Comparison of ENCODE assay signal across 9 cellular contexts in the genomic region with DNA sequence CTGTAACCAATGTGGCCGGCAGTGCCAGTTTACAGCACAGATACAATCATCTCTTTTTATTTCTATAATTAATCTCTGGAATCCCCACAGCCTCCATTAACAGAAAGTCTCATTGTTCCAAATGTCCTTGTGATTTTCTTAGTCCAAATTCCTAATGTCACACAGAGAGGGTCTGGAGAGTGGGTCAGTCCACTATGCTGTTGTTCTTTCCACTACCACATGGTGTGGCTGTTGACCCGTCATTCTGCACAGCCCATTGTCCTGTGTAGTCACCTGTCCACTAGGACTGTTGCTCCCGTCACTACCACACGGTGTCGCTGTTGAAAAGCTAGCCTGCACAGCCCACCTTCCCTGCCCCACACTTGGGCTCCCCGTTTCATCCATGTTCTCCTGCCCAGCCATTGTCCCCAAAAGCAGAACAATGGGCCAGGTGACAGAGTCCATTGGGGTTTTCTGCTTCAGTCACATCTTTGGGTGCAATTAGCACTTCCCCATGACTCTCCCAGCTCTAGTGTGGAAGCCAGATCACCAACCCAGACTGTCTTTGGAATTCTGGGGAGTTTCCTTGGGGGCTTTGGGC. TPM values are rescaled to one million over a fixed set of nuclear protein-coding genes. Genes with fewer than 3 reads are reported as not detected.
DNase-seq lines count a peak whose midpoint lies in the region; ATAC-seq and TF ChIP-seq lines count a peak whose summit lies in the region.
"Had no signal": no experiment of that assay in that cellular context is flagged by ENCODE, and none has a peak within 500 bp of the region (broad histone marks: within the 10 kb centered on the region; RNA-seq: fewer than 3 reads in every experiment).

No MANE protein-coding gene starts in this region.

- peaks cover 19 to 37% (median 24%) of the 10 kb centered on the region in 3 donors for H3K27me3 Mint-ChIP-seq in CD14-positive monocyte (ENCODE audit: low read depth in 3 of 3)
- peaks cover 10% of the 10 kb centered on the region for H3K27me3 Mint-ChIP-seq in activated CD4-positive, alpha-beta memory T cell treated with anti-CD3 and anti-CD28 coated beads, Interleukin-2, amount 10 ng/mL, durations not matched to agents 7 days and 5 days
- H3K27me3 Mint-ChIP-seq in stimulated activated memory B cell treated with anti-CD40 and anti-IgM and Interleukin-4, amounts not matched to agents 10 μg/mL and 1 μg/mL and 100 μg/mL, for 72 hours = peaks cover 35% of the 10 kb centered on the region
- H3K27me3 Mint-ChIP-seq in T-cell = peaks cover 16 to 23% of the 10 kb centered on the region in 2 donors

- CTCF ChIA-PET in HEK293 (lab: Yijun Ruan, JAX) (interaction anchor here (0.6 to 4.2 kb wide), 18 partner anchors 9 to 370 kb away, joined by 3 to 37 read pairs (median 4); no protein-coding TSS in a partner anchor), T-cell (lab: Charles Lee) (no interaction called here)
- CTCF ChIA-PET in activated CD4-positive, alpha-beta memory T cell treated with anti-CD3 and anti-CD28 coated beads, Interleukin-2, amount 10 ng/mL, durations not matched to agents 7 days and 5 days (lab: Charles Lee) = interaction anchor here (1.3 kb wide), 1 partner anchor 8 kb away, joined by 3 read pairs; no protein-coding TSS in a partner anchor

- DNase-seq in CD14-positive monocyte (ENCODE audit: low spot score) (no peak), islet precursor cell (peak; percentile 78), T-cell (no peak), T1000 (lab: John Stamatoyannopoulos, UW) (no peak)
- DNase-seq in activated CD4-positive, alpha-beta memory T cell treated with anti-CD3 and anti-CD28 coated beads, Interleukin-2, amount 10 ng/mL, durations not matched to agents 7 days and 5 days = peak; percentile 21

- no peaks in the 10 kb centered on the region for H3K4me1 ChIP-seq in HEK293 (ENCODE audit: control insufficient read depth, insufficient read depth, low read length)

- H3K9me3 Mint-ChIP-seq in CD14-positive monocyte (peaks cover 12 to 21% (median 17%) of the 10 kb centered on the region in 7 donors), T-cell (peaks cover 6 to 13% (median 7%) of the 10 kb centered on the region in 3 donors)
- peaks cover 9% of the 10 kb centered on the region for H3K9me3 Mint-ChIP-seq in activated CD4-positive, alpha-beta memory T cell treated with anti-CD3 and anti-CD28 coated beads, Interleukin-2, amount 10 ng/mL, durations not matched to agents 7 days and 5 days
- peaks cover 6% of the 10 kb centered on the region for H3K9me3 Mint-ChIP-seq in stimulated activated memory B cell treated with anti-CD40 and anti-IgM and Interleukin-4, amounts not matched to agents 10 μg/mL and 1 μg/mL and 100 μg/mL, for 72 hours

- H3K4me3 Mint-ChIP-seq in CD14-positive monocyte (no peak overlapping the region), T-cell (no peak overlapping the region)
- H3K4me3 Mint-ChIP-seq in activated CD4-positive, alpha-beta memory T cell treated with anti-CD3 and anti-CD28 coated beads, Interleukin-2, amount 10 ng/mL, durations not matched to agents 7 days and 5 days = no peak overlapping the region
- H3K4me3 Mint-ChIP-seq in stimulated activated memory B cell treated with anti-CD40 and anti-IgM and Interleukin-4, amounts not matched to agents 10 μg/mL and 1 μg/mL and 100 μg/mL, for 72 hours = no peak overlapping the region

- H3K4me3 ChIP-seq in HEK293 (ENCODE audit: low read depth, low read length) = no peak overlapping the region
- H3K4me3 ChIP-seq: lung had no signal

- H3K27ac ChIP-seq in HEK293 (ENCODE audit: extremely low read depth, low read depth, low read length) = no peak overlapping the region

- H3K27ac Mint-ChIP-seq in CD14-positive monocyte (peak overlapping the region in 1 of 7 donors; percentile 16), T-cell (no peak overlapping the region)
- H3K27ac Mint-ChIP-seq in activated CD4-positive, alpha-beta memory T cell treated with anti-CD3 and anti-CD28 coated beads, Interleukin-2, amount 10 ng/mL, durations not matched to agents 7 days and 5 days = no peak overlapping the region
- no peak overlapping the region for H3K27ac Mint-ChIP-seq in stimulated activated memory B cell treated with anti-CD40 and anti-IgM and Interleukin-4, amounts not matched to agents 10 μg/mL and 1 μg/mL and 100 μg/mL, for 72 hours

- H3K36me3 ChIP-seq in HEK293 (ENCODE audit: control insufficient read depth in 2 of 2, insufficient read depth in 1 of 2, low read length in 2 of 2) = no peaks in the 10 kb centered on the region

- peak; percentile 38 for TF ChIP-seq CTCF in CD14-positive monocyte (IDR thresholded peaks at IDR 0.05)
- 0 out of 2 replicates have a peak, but pooled peaks have one; percentile 24 for TF ChIP-seq CTCF in HEK293 (tag by site-specific recombination; IDR thresholded peaks at IDR 0.05)

- H3K36me3 Mint-ChIP-seq in CD14-positive monocyte (peaks cover 8 to 9% of the 10 kb centered on the region in 2 donors), T-cell (no peaks in the 10 kb centered on the region)
- no peaks in the 10 kb centered on the region for H3K36me3 Mint-ChIP-seq in activated CD4-positive, alpha-beta memory T cell treated with anti-CD3 and anti-CD28 coated beads, Interleukin-2, amount 10 ng/mL, durations not matched to agents 7 days and 5 days (ENCODE audit: low read depth)
- no peaks in the 10 kb centered on the region for H3K36me3 Mint-ChIP-seq in stimulated activated memory B cell treated with anti-CD40 and anti-IgM and Interleukin-4, amounts not matched to agents 10 μg/mL and 1 μg/mL and 100 μg/mL, for 72 hours

- POLR2A ChIA-PET in HEK293 (lab: Yijun Ruan, JAX) = interaction anchor here (0.9 kb wide), 1 partner anchor 32 kb away, joined by 3 read pairs; no protein-coding TSS in a partner anchor
- POLR2A ChIA-PET in activated CD4-positive, alpha-beta memory T cell treated with anti-CD3 and anti-CD28 coated beads, Interleukin-2, amount 10 ng/mL, durations not matched to agents 7 days and 5 days (lab: Charles Lee) = no interaction called here
- POLR2A ChIA-PET in T-cell (lab: Charles Lee) = no interaction called here

- no peaks in the 10 kb centered on the region for H3K9me3 ChIP-seq in HEK293 (ENCODE audit: control insufficient read depth, insufficient read depth, low read depth, low read length)

- intact Hi-C loops in CD14-positive monocyte (cut with micrococcal nuclease) = no loop called here

- H3K4me1 Mint-ChIP-seq in CD14-positive monocyte = no peaks in the 10 kb centered on the region
- no peaks in the 10 kb centered on the region for H3K4me1 Mint-ChIP-seq in activated CD4-positive, alpha-beta memory T cell treated with anti-CD3 and anti-CD28 coated beads, Interleukin-2, amount 10 ng/mL, durations not matched to agents 7 days and 5 days
- H3K4me1 Mint-ChIP-seq in stimulated activated memory B cell treated with anti-CD40 and anti-IgM and Interleukin-4, amounts not matched to agents 10 μg/mL and 1 μg/mL and 100 μg/mL, for 72 hours = no peaks in the 10 kb centered on the region
- H3K4me1 Mint-ChIP-seq in T-cell = no peaks in the 10 kb centered on the region

- ATAC-seq in GM21381 (IDR thresholded peaks at IDR 0.05; ENCODE audit: unreplicated experiment) (no peak), T-cell (replicated peaks in 1 of 4) (no peak)
- no peak for ATAC-seq in stimulated activated memory B cell treated with anti-CD40 and anti-IgM and Interleukin-4, amounts not matched to agents 10 μg/mL and 1 μg/mL and 100 μg/mL, for 72 hours

TF ChIP-seq in HEK293, 187 proteins besides CTCF, POLR2A, EP300 and RAD21:
- TF ChIP-seq ZNF48 (tag by site-specific recombination; IDR thresholded peaks at IDR 0.05) = no peak
- TF ChIP-seq ZNF2 (tag by site-specific recombination; IDR thresholded peaks at IDR 0.05) = peak; percentile 100
- TF ChIP-seq ZNF654 (tag by site-specific recombination; IDR thresholded peaks at IDR 0.05; ENCODE audit: low read depth) = peak; percentile 80
- TF ChIP-seq ZBTB48 (tag by site-specific recombination; IDR thresholded peaks at IDR 0.05) = no peak
- TF ChIP-seq, protein P1, sequence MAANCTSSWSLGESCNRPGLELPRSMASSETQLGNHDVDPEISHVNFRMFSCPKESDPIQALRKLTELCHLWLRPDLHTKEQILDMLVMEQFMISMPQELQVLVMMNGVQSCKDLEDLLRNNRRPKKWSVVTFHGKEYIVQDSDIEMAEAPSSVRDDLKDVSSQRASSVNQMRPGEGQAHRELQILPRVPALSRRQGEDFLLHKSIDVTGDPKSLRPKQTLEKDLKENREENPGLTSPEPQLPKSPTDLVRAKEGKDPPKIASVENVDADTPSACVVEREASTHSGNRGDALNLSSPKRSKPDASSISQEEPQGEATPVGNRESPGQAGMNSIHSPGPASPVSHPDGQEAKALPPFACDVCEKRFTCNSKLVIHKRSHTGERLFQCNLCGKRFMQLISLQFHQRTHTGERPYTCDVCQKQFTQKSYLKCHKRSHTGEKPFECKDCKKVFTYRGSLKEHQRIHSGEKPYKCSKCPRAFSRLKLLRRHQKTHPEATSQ (tag by site-specific recombination; IDR thresholded peaks at IDR 0.05) = no peak
- peak; percentile 82 for TF ChIP-seq SETDB1 (IDR thresholded peaks at IDR 0.05; ENCODE audit: insufficient read length, low read length)

RNA-seq across cellular contexts. Expression of a gene that starts 8.6 kb away (rescaled TPM):
- not detected for polyA plus RNA-seq in CD14-positive monocyte
- total RNA-seq in activated CD4-positive, alpha-beta memory T cell treated with anti-CD3 and anti-CD28 coated beads, Interleukin-2, amount 10 ng/mL, durations not matched to agents 7 days and 5 days = not detected
- under 1 TPM in 1 of 5 donors, not detected in 4; 0.32 TPM for total RNA-seq in T-cell

RNA-seq across cellular contexts. Expression of a gene that starts 33.7 kb away (rescaled TPM):
- 1 to 10 TPM; 8.7 to 9.0 TPM for polyA plus RNA-seq in CD14-positive monocyte
- not detected for total RNA-seq in activated CD4-positive, alpha-beta memory T cell treated with anti-CD3 and anti-CD28 coated beads, Interleukin-2, amount 10 ng/mL, durations not matched to agents 7 days and 5 days
- total RNA-seq in T-cell = not detected

Comparison
In these comparisons a context has a peak if more than half of its experiments do, and no peak if none do; other contexts are left out.
1. DNase-seq: peak in activated CD4-positive, alpha-beta memory T cell treated with anti-CD3 and anti-CD28 coated beads, Interleukin-2, amount 10 ng/mL, durations not matched to agents 7 days and 5 days (single experiment) and islet precursor cell (single experiment); none in CD14-positive monocyte (single experiment), T-cell (0 of 34) and T1000 (single experiment).
2. CTCF ChIA-PET loops: an anchor here in HEK293 (0.6 to 4.2 kb wide) and activated CD4-positive, alpha-beta memory T cell treated with anti-CD3 and anti-CD28 coated beads, Interleukin-2, amount 10 ng/mL, durations not matched to agents 7 days and 5 days (1.3 kb wide); none called in T-cell.